20 cellular contexts compared by ENCODE assay signal in the genomic region with DNA sequence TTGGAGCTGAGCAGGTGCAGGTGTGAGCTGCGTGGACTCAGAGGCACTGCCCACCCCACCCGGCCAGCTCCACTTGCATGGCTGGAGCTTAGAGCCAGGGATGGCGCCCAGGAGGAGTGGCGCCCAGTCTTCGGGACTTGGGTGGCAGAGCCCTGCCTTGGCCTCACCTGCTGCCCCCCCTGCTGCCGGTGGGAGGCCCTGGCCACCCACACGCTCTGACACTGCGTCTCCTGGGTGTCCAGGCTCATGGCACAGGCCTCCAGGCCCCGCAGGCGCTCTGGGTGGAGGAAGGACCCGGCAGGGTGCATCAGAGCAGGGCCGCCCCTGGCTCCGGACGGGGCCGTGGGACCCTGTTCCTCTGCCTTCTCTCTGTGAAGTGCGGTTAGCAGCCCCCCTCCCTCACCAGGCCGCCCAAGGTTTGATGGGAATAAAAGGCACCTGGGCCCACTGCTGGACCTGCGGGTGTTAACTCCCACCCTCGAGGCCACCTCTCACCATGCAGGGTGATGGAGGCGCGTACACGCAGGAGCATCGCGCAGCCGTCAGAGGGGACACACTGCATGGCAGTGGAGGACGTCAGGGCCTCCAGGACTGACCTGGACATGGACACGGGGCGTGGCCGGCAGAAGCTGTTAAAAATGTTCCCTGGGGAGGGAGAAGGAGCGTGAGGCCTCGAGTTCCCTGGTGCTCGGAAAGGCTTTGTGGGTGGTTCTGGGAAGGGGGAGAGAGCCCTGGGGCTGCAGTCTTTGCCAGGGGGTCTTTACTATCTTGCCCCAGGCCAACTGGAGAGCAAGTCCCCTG. TPM values are rescaled to one million over a fixed set of nuclear protein-coding genes. Genes with fewer than 3 reads are reported as not detected.
DNase-seq lines count a peak whose midpoint lies in the region; ATAC-seq and TF ChIP-seq lines count a peak whose summit lies in the region.
"Had no signal": no experiment of that assay in that cellular context is flagged by ENCODE, and none has a peak within 500 bp of the region (broad histone marks: within the 10 kb centered on the region; RNA-seq: fewer than 3 reads in every experiment).

No MANE protein-coding gene starts in this region.

- H2AFZ ChIP-seq in SK-N-SH (ENCODE audit: low read depth): no peak overlapping the region

- no peaks in the 10 kb centered on the region for H3K79me2 ChIP-seq in SK-N-SH (ENCODE audit: insufficient read depth)

- TF ChIP-seq CTCF in SK-N-SH (IDR thresholded peaks at IDR 0.05) (no peak), GM13976 (IDR thresholded peaks at IDR 0.05; ENCODE audit: borderline replicate concordance, control extremely low read depth, extremely low read depth, insufficient read depth, missing control alignments) (no peak)

- ATAC-seq in SK-N-SH treated with all-trans-retinoic acid at 6 μM for 48 hours (no peak), GM19395 (IDR thresholded peaks at IDR 0.05; ENCODE audit: unreplicated experiment) (no peak)
- ATAC-seq: HepG2 had no signal

- no peak for TF ChIP-seq EP300 in SK-N-SH (IDR thresholded peaks at IDR 0.05; ENCODE audit: borderline replicate concordance in 1 of 2, low read depth in 1 of 2, low read length in 1 of 2)

- POLR2A ChIA-PET in SK-N-SH (lab: Yijun Ruan, JAX): no interaction called here

- intact Hi-C loops in posterior vena cava (cut with DNase I): no loop called here

- no peak overlapping the region for H3K4me3 ChIP-seq in SK-N-SH (ENCODE audit: low read depth in 2 of 2, low read length in 1 of 2)

- DNase-seq in SK-N-SH (peak; percentile 32), GM13976 (ENCODE audit: low spot score) (peak; percentile 32), hepatic stellate cell (ENCODE audit: low spot score) (peak; percentile 3), posterior vena cava (ENCODE audit: low spot score) (peak; percentile 69), NCI-H2107 treated with DMSO at 0.1 percent for 48 hours (lab: John Stamatoyannopoulos, UW; ENCODE audit: unreplicated experiment) (no peak), NCI-H146 treated with DMSO at 0.1 percent for 48 hours (lab: John Stamatoyannopoulos, UW; ENCODE audit: unreplicated experiment) (no peak)
- DNase-seq: DMS79, NCI-H1105, NCI-H187, NCI-H2171 treated with DMSO at 0.1 percent for 48 hours, SIG-M5 had no signal

- in situ Hi-C loops in GM13976 (cut with MboI; ENCODE audit: low sequenced_read_pairs, unreplicated experiment): no loop called here

- H3F3A ChIP-seq in SK-N-SH (replicated peaks; ENCODE audit: insufficient read depth): no peaks in the 10 kb centered on the region

- no peaks in the 10 kb centered on the region for H3K27me3 ChIP-seq in SK-N-SH (ENCODE audit: insufficient read depth)

- no peak overlapping the region for H3K27ac ChIP-seq in SK-N-SH (ENCODE audit: low read depth in 2 of 2, low read length in 1 of 2)
- H3K27ac ChIP-seq: KMS-11 had no signal

- H4K20me1 ChIP-seq in SK-N-SH (ENCODE audit: insufficient read depth): no peaks in the 10 kb centered on the region

- CTCF ChIA-PET in SK-N-SH (lab: Yijun Ruan, JAX): interaction anchor here (0.9 to 2.1 kb wide), 4 partner anchors 8 to 71 kb away, joined by 3 to 7 read pairs (median 4); no protein-coding TSS in a partner anchor

- no peaks in the 10 kb centered on the region for H3K9me3 ChIP-seq in SK-N-SH

- H3K36me3 ChIP-seq in SK-N-SH (replicated peaks in 1 of 2; ENCODE audit: control insufficient read depth in 1 of 2, insufficient read depth in 2 of 2, low read length in 1 of 2): no peaks in the 10 kb centered on the region

- H3K4me2 ChIP-seq in SK-N-SH: no peak overlapping the region
- H3K4me2 ChIP-seq: KMS-11 had no signal

- WGBS in SK-N-SH (ENCODE audit: low lambda C conversion rate): 95% methylated on average over 17 of the region's 32 CpGs

- TF ChIP-seq RAD21 in SK-N-SH (IDR thresholded peaks at IDR 0.05; ENCODE audit: low read length): no peak

- H3K9ac ChIP-seq in SK-N-SH: no peak overlapping the region
- H3K9ac ChIP-seq: KMS-11 had no signal

- H3K9me2 ChIP-seq in SK-N-SH: no peaks in the 10 kb centered on the region

- H3K4me1 ChIP-seq in SK-N-SH (ENCODE audit: control insufficient read depth in 1 of 2, insufficient read depth in 2 of 2, low read depth in 1 of 2, low read length in 1 of 2): peaks cover 0 to 4% of the 10 kb centered on the region in 2 experiments; a peak in 1 of 4 replicates

TF ChIP-seq in SK-N-SH, 30 proteins besides CTCF, POLR2A, EP300 and RAD21 (continues in another document):
- TF ChIP-seq TCF12 (IDR thresholded peaks at IDR 0.05) (no peak), NRF1 (IDR thresholded peaks at IDR 0.05; ENCODE audit: low read depth, low read length) (no peak), YY1 (IDR thresholded peaks at IDR 0.05; ENCODE audit: low read depth) (no peak), RFX5 (IDR thresholded peaks at IDR 0.05; ENCODE audit: low read length) (no peak), GABPA (IDR thresholded peaks at IDR 0.05; ENCODE audit: low read depth) (no peak), TAF1 (IDR thresholded peaks at IDR 0.05; ENCODE audit: borderline replicate concordance, low read depth, low read length) (no peak), JUND (IDR thresholded peaks at IDR 0.05) (no peak)
- TF ChIP-seq, protein P1, sequence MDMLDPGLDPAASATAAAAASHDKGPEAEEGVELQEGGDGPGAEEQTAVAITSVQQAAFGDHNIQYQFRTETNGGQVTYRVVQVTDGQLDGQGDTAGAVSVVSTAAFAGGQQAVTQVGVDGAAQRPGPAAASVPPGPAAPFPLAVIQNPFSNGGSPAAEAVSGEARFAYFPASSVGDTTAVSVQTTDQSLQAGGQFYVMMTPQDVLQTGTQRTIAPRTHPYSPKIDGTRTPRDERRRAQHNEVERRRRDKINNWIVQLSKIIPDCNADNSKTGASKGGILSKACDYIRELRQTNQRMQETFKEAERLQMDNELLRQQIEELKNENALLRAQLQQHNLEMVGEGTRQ (IDR thresholded peaks at IDR 0.05; ENCODE audit: borderline replicate concordance, low read depth, low read length): no peak

TF ChIP-seq in SK-N-SH treated with all-trans-retinoic acid at 6 μM for 48 hours, 23 proteins besides CTCF, POLR2A, EP300 and RAD21:
- TF ChIP-seq, protein P2, sequence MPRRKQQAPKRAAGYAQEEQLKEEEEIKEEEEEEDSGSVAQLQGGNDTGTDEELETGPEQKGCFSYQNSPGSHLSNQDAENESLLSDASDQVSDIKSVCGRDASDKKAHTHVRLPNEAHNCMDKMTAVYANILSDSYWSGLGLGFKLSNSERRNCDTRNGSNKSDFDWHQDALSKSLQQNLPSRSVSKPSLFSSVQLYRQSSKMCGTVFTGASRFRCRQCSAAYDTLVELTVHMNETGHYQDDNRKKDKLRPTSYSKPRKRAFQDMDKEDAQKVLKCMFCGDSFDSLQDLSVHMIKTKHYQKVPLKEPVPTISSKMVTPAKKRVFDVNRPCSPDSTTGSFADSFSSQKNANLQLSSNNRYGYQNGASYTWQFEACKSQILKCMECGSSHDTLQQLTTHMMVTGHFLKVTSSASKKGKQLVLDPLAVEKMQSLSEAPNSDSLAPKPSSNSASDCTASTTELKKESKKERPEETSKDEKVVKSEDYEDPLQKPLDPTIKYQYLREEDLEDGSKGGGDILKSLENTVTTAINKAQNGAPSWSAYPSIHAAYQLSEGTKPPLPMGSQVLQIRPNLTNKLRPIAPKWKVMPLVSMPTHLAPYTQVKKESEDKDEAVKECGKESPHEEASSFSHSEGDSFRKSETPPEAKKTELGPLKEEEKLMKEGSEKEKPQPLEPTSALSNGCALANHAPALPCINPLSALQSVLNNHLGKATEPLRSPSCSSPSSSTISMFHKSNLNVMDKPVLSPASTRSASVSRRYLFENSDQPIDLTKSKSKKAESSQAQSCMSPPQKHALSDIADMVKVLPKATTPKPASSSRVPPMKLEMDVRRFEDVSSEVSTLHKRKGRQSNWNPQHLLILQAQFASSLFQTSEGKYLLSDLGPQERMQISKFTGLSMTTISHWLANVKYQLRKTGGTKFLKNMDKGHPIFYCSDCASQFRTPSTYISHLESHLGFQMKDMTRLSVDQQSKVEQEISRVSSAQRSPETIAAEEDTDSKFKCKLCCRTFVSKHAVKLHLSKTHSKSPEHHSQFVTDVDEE (CRISPR knock-in tag; IDR thresholded peaks at IDR 0.05): no peak
- TF ChIP-seq, protein P3, sequence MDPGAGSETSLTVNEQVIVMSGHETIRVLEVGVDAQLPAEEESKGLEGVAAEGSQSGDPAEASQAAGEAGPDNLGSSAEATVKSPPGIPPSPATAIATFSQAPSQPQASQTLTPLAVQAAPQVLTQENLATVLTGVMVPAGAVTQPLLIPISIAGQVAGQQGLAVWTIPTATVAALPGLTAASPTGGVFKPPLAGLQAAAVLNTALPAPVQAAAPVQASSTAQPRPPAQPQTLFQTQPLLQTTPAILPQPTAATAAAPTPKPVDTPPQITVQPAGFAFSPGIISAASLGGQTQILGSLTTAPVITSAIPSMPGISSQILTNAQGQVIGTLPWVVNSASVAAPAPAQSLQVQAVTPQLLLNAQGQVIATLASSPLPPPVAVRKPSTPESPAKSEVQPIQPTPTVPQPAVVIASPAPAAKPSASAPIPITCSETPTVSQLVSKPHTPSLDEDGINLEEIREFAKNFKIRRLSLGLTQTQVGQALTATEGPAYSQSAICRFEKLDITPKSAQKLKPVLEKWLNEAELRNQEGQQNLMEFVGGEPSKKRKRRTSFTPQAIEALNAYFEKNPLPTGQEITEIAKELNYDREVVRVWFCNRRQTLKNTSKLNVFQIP (CRISPR knock-in tag; IDR thresholded peaks at IDR 0.05; ENCODE audit: borderline replicate concordance, low read depth): no peak
- no peak for TF ChIP-seq SNAI2 (CRISPR knock-in tag; IDR thresholded peaks at IDR 0.05)
- TF ChIP-seq TOX (CRISPR knock-in tag; IDR thresholded peaks at IDR 0.05; ENCODE audit: borderline replicate concordance): no peak
- no peak for TF ChIP-seq ESRRG (CRISPR knock-in tag; IDR thresholded peaks at IDR 0.05)
- no peak for TF ChIP-seq ZFP3 (CRISPR knock-in tag; IDR thresholded peaks at IDR 0.05)
- no peak for TF ChIP-seq ZC3H10 (CRISPR knock-in tag; IDR thresholded peaks at IDR 0.05)
- TF ChIP-seq ZNF70 (CRISPR knock-in tag; IDR thresholded peaks at IDR 0.05): no peak
- no peak for TF ChIP-seq ZFP30 (CRISPR knock-in tag; IDR thresholded peaks at IDR 0.05)
- TF ChIP-seq OSR1 (CRISPR knock-in tag; IDR thresholded peaks at IDR 0.05): no peak
- no peak for TF ChIP-seq ISL1 (CRISPR knock-in tag; IDR thresholded peaks at IDR 0.05)

RNA-seq across cellular contexts. Expression of a gene that starts 11.8 kb away (rescaled TPM):
- not detected in 2 replicates for polyA plus RNA-seq in SK-N-SH (2012; rRNA removed)
- polyA plus RNA-seq in SK-N-SH (2012; cell fraction: cytosol; rRNA removed): not detected in 2 replicates
- 0.01 TPM in 1 of 2 replicates, not detected in the other for polyA plus RNA-seq in SK-N-SH (2012; cell fraction: nucleus; rRNA removed)
- not detected for total RNA-seq in posterior vena cava
- total RNA-seq: G401, HepG2, MCF 10A, NCI-H460 had no signal
- polyA plus RNA-seq: CD14-positive monocyte, GM23338, HepG2 had no signal

RNA-seq across cellular contexts. Expression of a gene that starts 40.2 kb away (rescaled TPM):
- 9.9 and 15.3 TPM in 2 replicates for polyA plus RNA-seq in SK-N-SH (2012; rRNA removed)
- 6.3 and 10.1 TPM in 2 replicates for polyA plus RNA-seq in SK-N-SH (2012; cell fraction: cytosol; rRNA removed)
- polyA plus RNA-seq in SK-N-SH (2012; cell fraction: nucleus; rRNA removed): 22.4 and 23.7 TPM in 2 replicates
- total RNA-seq in posterior vena cava: 10 to 100 TPM; 29.9 to 37.2 TPM

RNA-seq across cellular contexts. Expression of a gene that starts 57.3 kb away (rescaled TPM):
- not detected in 2 replicates for polyA plus RNA-seq in SK-N-SH (2012; rRNA removed)
- not detected in 2 replicates for polyA plus RNA-seq in SK-N-SH (2012; cell fraction: cytosol; rRNA removed)
- polyA plus RNA-seq in SK-N-SH (2012; cell fraction: nucleus; rRNA removed): not detected in 2 replicates
- not detected for total RNA-seq in posterior vena cava
- total RNA-seq: G401, GM23338, HepG2, MCF 10A, NCI-H460 had no signal
- polyA plus RNA-seq: CD14-positive monocyte, GM23338, HepG2 had no signal

Comparison
In these comparisons a context has a peak if more than half of its experiments do, and no peak if none do; other contexts are left out.
1. DNase-seq: peak in SK-N-SH (single experiment), GM13976 (single experiment), hepatic stellate cell (single experiment) and posterior vena cava (single experiment); none in NCI-H2107 treated with DMSO at 0.1 percent for 48 hours (single experiment) and NCI-H146 treated with DMSO at 0.1 percent for 48 hours (single experiment).